In genomic region chr1:200917291-200917817, GRCh38 we compare ENCODE assay signal across 1 cellular context.
TF ChIP-seq lines count a peak whose summit lies in the region.

No MANE protein-coding gene starts in this region.

TF ChIP-seq in GM23338, 12 proteins besides CTCF, POLR2A, EP300 and RAD21 (continued from another document):
- no peak for TF ChIP-seq REST (IDR thresholded peaks at IDR 0.05; ENCODE audit: unreplicated experiment)
- TF ChIP-seq ZNF331 (CRISPR knock-in tag; IDR thresholded peaks at IDR 0.05; ENCODE audit: low read depth): no peak
- no peak for TF ChIP-seq EZH2phosphoT487 (IDR thresholded peaks at IDR 0.05; ENCODE audit: unreplicated experiment)
- no peak for TF ChIP-seq NANOG (IDR thresholded peaks at IDR 0.05; ENCODE audit: borderline replicate concordance)
- TF ChIP-seq POLR2AphosphoS5 (IDR thresholded peaks at IDR 0.05; ENCODE audit: low read depth): no peak
